Comparison of ENCODE assay signal across 8 cellular contexts in the genomic region with DNA sequence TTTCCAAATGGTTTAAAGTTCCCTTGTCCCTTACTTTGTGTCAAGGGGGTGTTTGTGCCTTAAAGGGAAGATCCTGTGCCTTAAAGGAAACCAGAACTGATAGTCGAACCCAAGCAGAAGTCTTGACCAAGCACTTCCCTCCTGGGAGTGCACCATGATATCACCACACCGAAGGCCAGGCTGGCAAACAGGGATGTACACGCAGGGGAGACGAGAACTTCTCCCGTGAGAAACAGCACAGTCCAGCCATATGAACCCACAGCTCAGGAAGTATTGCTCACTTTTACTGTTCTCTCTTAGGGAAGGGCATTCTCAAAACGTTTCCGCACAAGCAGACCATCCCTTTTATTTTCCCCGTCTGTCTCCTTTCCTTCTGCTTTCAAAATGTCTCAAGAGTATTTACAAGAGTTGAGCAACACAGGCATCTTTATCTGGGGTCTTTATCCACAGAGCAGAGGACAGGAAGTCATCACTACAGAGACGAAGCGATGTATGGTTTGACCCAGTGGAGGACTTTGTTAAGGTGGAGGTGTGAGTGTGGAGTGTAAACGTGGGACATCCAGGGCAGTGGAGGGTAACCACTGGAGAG. TPM values are rescaled to one million over a fixed set of nuclear protein-coding genes. Genes with fewer than 3 reads are reported as not detected.
A peak's percentile ranks its signal among the peaks of the same experiment; 100 is the strongest.
DNase-seq lines count a peak whose midpoint lies in the region; ATAC-seq, FAIRE-seq and TF ChIP-seq lines count a peak whose summit lies in the region.

No MANE protein-coding gene starts in this region.

- H3K9ac ChIP-seq in Karpas-422 (ENCODE audit: low read length) (peak overlapping the region; percentile 71), astrocyte (ENCODE audit: low read length) (peak overlapping the region; percentile 80)

- H3K4me2 ChIP-seq in Karpas-422 (ENCODE audit: low read depth, low read length, poor library complexity, severe bottlenecking) (peak overlapping the region; percentile 81), astrocyte (ENCODE audit: low read length) (peak overlapping the region; percentile 83)

- H3K27me3 ChIP-seq in AG04450 (ENCODE audit: control insufficient read depth, insufficient read depth, low read length), result no peaks in the 10 kb centered on the region
- no peaks in the 10 kb centered on the region for H3K27me3 ChIP-seq in Karpas-422 (ENCODE audit: low read length)
- no peaks in the 10 kb centered on the region for H3K27me3 ChIP-seq in astrocyte (ENCODE audit: insufficient read depth, low read length)
- no peaks in the 10 kb centered on the region for H3K27me3 ChIP-seq in upper lobe of left lung

- 33 to 34% methylated on average over 11 of the region's 11 CpGs for WGBS in upper lobe of left lung, 2 donors

- POLR2A ChIA-PET in AG04450 (lab: Yijun Ruan, JAX), result no interaction called here

- H4K20me1 ChIP-seq in Karpas-422 (ENCODE audit: insufficient read depth, low read depth, low read length), result no peaks in the 10 kb centered on the region
- H4K20me1 ChIP-seq in astrocyte (ENCODE audit: insufficient read depth, low read length), result no peaks in the 10 kb centered on the region

- H3K79me2 ChIP-seq in Karpas-422 (ENCODE audit: low read length) (no peaks in the 10 kb centered on the region), astrocyte (ENCODE audit: insufficient read depth, low read length) (no peaks in the 10 kb centered on the region)

- H3K9me3 Mint-ChIP-seq in astrocyte (ENCODE audit: unreplicated experiment), result no peaks in the 10 kb centered on the region

- TF ChIP-seq EP300 in upper lobe of left lung (IDR thresholded peaks at IDR 0.05), result no peak

- ATAC-seq in upper lobe of left lung (ENCODE audit: low FRiP score in 2 of 2) (peak; percentile 65 to 80), GM18867 (IDR thresholded peaks at IDR 0.05; ENCODE audit: unreplicated experiment) (no peak), HG02938 (IDR thresholded peaks at IDR 0.05; ENCODE audit: unreplicated experiment) (no peak)

- no peak for FAIRE-seq in astrocyte (lab: Jason Lieb, UNC)

- H3K4me1 ChIP-seq in Karpas-422 (ENCODE audit: low read length) (peaks cover 49% of the 10 kb centered on the region), astrocyte (ENCODE audit: insufficient read depth, low read length) (peaks cover 49% of the 10 kb centered on the region), upper lobe of left lung (peaks cover 59 to 73% (median 69%) of the 10 kb centered on the region in 4 donors)

- H3K27ac ChIP-seq in AG04450 (ENCODE audit: low read depth, low read length) (no peak overlapping the region), Karpas-422 (ENCODE audit: low read length) (peak overlapping the region; percentile 93), astrocyte (ENCODE audit: low read depth, low read length) (peak overlapping the region; percentile 92), upper lobe of left lung (peak overlapping the region; percentile 78 to 89 (median 82))

- peaks cover 21% of the 10 kb centered on the region for H3K4me1 Mint-ChIP-seq in astrocyte (ENCODE audit: low read depth, unreplicated experiment)

- CTCF ChIA-PET in AG04450 (lab: Charles Lee), result interaction anchor here (1.0 to 3.0 kb wide), 8 partner anchors 8 to 199 kb away, joined by 3 to 27 read pairs (median 6); a partner anchor contains a TSS

- no peaks in the 10 kb centered on the region for H3K9me2 ChIP-seq in Karpas-422 (replicated peaks; ENCODE audit: insufficient read depth, low read length)

- H3K4me3 ChIP-seq in AG04450 (ENCODE audit: low read depth, low read length), result no peak overlapping the region
- H3K4me3 ChIP-seq in Karpas-422 (ENCODE audit: low read length), result peak overlapping the region; percentile 57
- peak overlapping the region; percentile 50 for H3K4me3 ChIP-seq in astrocyte (ENCODE audit: insufficient read depth, low read depth, low read length)
- H3K4me3 ChIP-seq in upper lobe of left lung, result peak overlapping the region in 3 of 4 donors; percentile 7 to 39 (median 22)

- TF ChIP-seq CTCF in AG04450 (IDR thresholded peaks at IDR 0.05; ENCODE audit: low read depth, low read length) (peak; percentile 6; the same call in 1 of the 2 replicates), astrocyte (IDR thresholded peaks at IDR 0.05; ENCODE audit: insufficient read depth, low read depth, low read length) (no peak), upper lobe of left lung (IDR thresholded peaks at IDR 0.05) (no peak)

- no peak overlapping the region for H3K27ac Mint-ChIP-seq in astrocyte (ENCODE audit: unreplicated experiment)

- H2AFZ ChIP-seq in Karpas-422 (ENCODE audit: low read length), result peak overlapping the region; percentile 0
- peak overlapping the region; percentile 51 for H2AFZ ChIP-seq in astrocyte (ENCODE audit: low read depth, low read length)

- H3K36me3 Mint-ChIP-seq in astrocyte (ENCODE audit: low read depth, unreplicated experiment), result peaks cover 1% of the 10 kb centered on the region

- H3K4me3 Mint-ChIP-seq in astrocyte (ENCODE audit: unreplicated experiment), result no peak overlapping the region

- DNase-seq in AG04450 (ENCODE audit: low read depth, low spot score), result no peak
- DNase-seq in Karpas-422, result no peak
- no peak for DNase-seq in astrocyte (ENCODE audit: low read depth)
- peak; percentile 88 to 98 for DNase-seq in lung microvascular endothelial cell (ENCODE audit: low read depth in 2 of 2)
- DNase-seq in upper lobe of left lung, result no peak
- no peak for DNase-seq in inferior parietal cortex (ENCODE audit: extremely low spot score)

- peak in 1 of 4 donors; percentile 28 for TF ChIP-seq POLR2A in upper lobe of left lung (IDR thresholded peaks at IDR 0.05)

- H3K9me3 ChIP-seq in AG04450 (ENCODE audit: control insufficient read depth, insufficient read depth, low read length) (no peaks in the 10 kb centered on the region), Karpas-422 (ENCODE audit: low read length) (no peaks in the 10 kb centered on the region), astrocyte (ENCODE audit: insufficient read depth, low read depth, low read length) (no peaks in the 10 kb centered on the region), upper lobe of left lung (no peaks in the 10 kb centered on the region)

- no peaks in the 10 kb centered on the region for H3K27me3 Mint-ChIP-seq in astrocyte (ENCODE audit: low read depth, unreplicated experiment)

- H3K36me3 ChIP-seq in Karpas-422 (ENCODE audit: insufficient read depth, low read length) (no peaks in the 10 kb centered on the region), astrocyte (ENCODE audit: insufficient read depth, low read length) (no peaks in the 10 kb centered on the region), upper lobe of left lung (no peaks in the 10 kb centered on the region)

RNA-seq across cellular contexts. Expression of a gene that starts 12.8 kb away (rescaled TPM):
- polyA plus RNA-seq in AG04450 (2011; rRNA removed), result 17.7 and 22.4 TPM in 2 replicates
- polyA minus RNA-seq in AG04450 (2011; rRNA and poly(A)+ RNA removed), result 7.1 and 8.9 TPM in 2 replicates
- total RNA-seq in Karpas-422 (2014; rRNA removed; shearing (Covaris generic); ENCODE audit: low replicate concordance), result 0.22 TPM in 1 of 2 replicates, not detected in the other
- total RNA-seq in astrocyte (1.5 and 2.0 TPM in 2 replicates), lung microvascular endothelial cell (3.8 and 21.8 TPM in 2 replicates), upper lobe of left lung (100 to 1,000 TPM in 4 of 6 donors, 10 to 100 TPM in 2; 56.6 to 184 (median 102) TPM)

RNA-seq across cellular contexts. Expression of a gene that starts 48.6 kb away (rescaled TPM):
- polyA plus RNA-seq in AG04450 (2011; rRNA removed), result 4.3 and 5.0 TPM in 2 replicates
- polyA minus RNA-seq in AG04450 (2011; rRNA and poly(A)+ RNA removed), result 4.4 and 6.6 TPM in 2 replicates
- total RNA-seq in Karpas-422 (2014; rRNA removed; shearing (Covaris generic); ENCODE audit: low replicate concordance), result 55.6 and 107 TPM in 2 replicates
- total RNA-seq in astrocyte, result 2.1 and 6.0 TPM in 2 replicates
- total RNA-seq in lung microvascular endothelial cell, result 38.5 and 70.2 TPM in 2 replicates
- total RNA-seq in upper lobe of left lung, result 10 to 100 TPM in 2 of 6 donors, 1 to 10 TPM in 4; 7.7 to 14.0 (median 9.3) TPM

Comparison
In these comparisons a context has a peak if more than half of its experiments do, and no peak if none do; other contexts are left out.
1. DNase-seq: peak in lung microvascular endothelial cell (2 of 2); none in AG04450 (single experiment), Karpas-422 (single experiment), astrocyte (single experiment), upper lobe of left lung (0 of 2) and inferior parietal cortex (single experiment).
2. ATAC-seq: peak in upper lobe of left lung (2 of 2); none in GM18867 (single experiment) and HG02938 (single experiment).